Comparison of ENCODE assay signal across 2 cellular contexts in the genomic region with DNA sequence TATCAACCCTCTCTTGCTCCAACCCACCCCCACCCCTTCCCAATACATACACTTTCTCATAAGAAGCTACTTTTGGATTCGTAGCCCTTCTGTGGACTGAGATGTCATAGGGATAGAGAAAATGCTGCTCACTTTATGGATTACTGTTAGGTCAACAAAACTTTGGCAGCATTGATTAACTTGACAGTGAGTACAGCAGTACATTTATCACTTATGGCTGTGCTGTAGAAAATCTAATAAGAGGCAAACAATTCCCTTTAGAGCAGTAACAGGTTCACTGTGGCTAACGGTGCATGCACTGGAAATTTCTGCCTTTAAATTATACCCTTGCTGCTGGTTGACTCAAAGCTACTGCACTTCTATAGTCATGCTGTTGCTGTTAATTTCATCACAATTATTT.
TF ChIP-seq lines count a peak whose summit lies in the region.

No MANE protein-coding gene starts in this region.

TF ChIP-seq in HEK293, 187 proteins besides CTCF, POLR2A, EP300 and RAD21:
- no peak for TF ChIP-seq GLI2 (tag by site-specific recombination; IDR thresholded peaks at IDR 0.05; ENCODE audit: borderline replicate concordance, low read depth)
- TF ChIP-seq, protein P1, sequence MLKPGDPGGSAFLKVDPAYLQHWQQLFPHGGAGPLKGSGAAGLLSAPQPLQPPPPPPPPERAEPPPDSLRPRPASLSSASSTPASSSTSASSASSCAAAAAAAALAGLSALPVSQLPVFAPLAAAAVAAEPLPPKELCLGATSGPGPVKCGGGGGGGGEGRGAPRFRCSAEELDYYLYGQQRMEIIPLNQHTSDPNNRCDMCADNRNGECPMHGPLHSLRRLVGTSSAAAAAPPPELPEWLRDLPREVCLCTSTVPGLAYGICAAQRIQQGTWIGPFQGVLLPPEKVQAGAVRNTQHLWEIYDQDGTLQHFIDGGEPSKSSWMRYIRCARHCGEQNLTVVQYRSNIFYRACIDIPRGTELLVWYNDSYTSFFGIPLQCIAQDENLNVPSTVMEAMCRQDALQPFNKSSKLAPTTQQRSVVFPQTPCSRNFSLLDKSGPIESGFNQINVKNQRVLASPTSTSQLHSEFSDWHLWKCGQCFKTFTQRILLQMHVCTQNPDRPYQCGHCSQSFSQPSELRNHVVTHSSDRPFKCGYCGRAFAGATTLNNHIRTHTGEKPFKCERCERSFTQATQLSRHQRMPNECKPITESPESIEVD (tag by site-specific recombination; IDR thresholded peaks at IDR 0.05): 0 out of 2 replicates have a peak, but pooled peaks have one; percentile 7

TF ChIP-seq in HepG2, 621 proteins besides CTCF, POLR2A, EP300 and RAD21:
- TF ChIP-seq, protein P2, sequence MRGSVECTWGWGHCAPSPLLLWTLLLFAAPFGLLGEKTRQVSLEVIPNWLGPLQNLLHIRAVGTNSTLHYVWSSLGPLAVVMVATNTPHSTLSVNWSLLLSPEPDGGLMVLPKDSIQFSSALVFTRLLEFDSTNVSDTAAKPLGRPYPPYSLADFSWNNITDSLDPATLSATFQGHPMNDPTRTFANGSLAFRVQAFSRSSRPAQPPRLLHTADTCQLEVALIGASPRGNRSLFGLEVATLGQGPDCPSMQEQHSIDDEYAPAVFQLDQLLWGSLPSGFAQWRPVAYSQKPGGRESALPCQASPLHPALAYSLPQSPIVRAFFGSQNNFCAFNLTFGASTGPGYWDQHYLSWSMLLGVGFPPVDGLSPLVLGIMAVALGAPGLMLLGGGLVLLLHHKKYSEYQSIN (CRISPR knock-in tag; IDR thresholded peaks at IDR 0.05; ENCODE audit: borderline replicate concordance): no peak
- TF ChIP-seq, protein P3, sequence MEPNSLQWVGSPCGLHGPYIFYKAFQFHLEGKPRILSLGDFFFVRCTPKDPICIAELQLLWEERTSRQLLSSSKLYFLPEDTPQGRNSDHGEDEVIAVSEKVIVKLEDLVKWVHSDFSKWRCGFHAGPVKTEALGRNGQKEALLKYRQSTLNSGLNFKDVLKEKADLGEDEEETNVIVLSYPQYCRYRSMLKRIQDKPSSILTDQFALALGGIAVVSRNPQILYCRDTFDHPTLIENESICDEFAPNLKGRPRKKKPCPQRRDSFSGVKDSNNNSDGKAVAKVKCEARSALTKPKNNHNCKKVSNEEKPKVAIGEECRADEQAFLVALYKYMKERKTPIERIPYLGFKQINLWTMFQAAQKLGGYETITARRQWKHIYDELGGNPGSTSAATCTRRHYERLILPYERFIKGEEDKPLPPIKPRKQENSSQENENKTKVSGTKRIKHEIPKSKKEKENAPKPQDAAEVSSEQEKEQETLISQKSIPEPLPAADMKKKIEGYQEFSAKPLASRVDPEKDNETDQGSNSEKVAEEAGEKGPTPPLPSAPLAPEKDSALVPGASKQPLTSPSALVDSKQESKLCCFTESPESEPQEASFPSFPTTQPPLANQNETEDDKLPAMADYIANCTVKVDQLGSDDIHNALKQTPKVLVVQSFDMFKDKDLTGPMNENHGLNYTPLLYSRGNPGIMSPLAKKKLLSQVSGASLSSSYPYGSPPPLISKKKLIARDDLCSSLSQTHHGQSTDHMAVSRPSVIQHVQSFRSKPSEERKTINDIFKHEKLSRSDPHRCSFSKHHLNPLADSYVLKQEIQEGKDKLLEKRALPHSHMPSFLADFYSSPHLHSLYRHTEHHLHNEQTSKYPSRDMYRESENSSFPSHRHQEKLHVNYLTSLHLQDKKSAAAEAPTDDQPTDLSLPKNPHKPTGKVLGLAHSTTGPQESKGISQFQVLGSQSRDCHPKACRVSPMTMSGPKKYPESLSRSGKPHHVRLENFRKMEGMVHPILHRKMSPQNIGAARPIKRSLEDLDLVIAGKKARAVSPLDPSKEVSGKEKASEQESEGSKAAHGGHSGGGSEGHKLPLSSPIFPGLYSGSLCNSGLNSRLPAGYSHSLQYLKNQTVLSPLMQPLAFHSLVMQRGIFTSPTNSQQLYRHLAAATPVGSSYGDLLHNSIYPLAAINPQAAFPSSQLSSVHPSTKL (CRISPR knock-in tag; IDR thresholded peaks at IDR 0.05): no peak
- TF ChIP-seq, protein P4, sequence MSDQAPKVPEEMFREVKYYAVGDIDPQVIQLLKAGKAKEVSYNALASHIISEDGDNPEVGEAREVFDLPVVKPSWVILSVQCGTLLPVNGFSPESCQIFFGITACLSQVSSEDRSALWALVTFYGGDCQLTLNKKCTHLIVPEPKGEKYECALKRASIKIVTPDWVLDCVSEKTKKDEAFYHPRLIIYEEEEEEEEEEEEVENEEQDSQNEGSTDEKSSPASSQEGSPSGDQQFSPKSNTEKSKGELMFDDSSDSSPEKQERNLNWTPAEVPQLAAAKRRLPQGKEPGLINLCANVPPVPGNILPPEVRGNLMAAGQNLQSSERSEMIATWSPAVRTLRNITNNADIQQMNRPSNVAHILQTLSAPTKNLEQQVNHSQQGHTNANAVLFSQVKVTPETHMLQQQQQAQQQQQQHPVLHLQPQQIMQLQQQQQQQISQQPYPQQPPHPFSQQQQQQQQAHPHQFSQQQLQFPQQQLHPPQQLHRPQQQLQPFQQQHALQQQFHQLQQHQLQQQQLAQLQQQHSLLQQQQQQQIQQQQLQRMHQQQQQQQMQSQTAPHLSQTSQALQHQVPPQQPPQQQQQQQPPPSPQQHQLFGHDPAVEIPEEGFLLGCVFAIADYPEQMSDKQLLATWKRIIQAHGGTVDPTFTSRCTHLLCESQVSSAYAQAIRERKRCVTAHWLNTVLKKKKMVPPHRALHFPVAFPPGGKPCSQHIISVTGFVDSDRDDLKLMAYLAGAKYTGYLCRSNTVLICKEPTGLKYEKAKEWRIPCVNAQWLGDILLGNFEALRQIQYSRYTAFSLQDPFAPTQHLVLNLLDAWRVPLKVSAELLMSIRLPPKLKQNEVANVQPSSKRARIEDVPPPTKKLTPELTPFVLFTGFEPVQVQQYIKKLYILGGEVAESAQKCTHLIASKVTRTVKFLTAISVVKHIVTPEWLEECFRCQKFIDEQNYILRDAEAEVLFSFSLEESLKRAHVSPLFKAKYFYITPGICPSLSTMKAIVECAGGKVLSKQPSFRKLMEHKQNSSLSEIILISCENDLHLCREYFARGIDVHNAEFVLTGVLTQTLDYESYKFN (CRISPR knock-in tag; conservative IDR thresholded peaks at IDR 0.05): 0 out of 2 replicates have a peak, but pooled peaks have one; percentile 18
- TF ChIP-seq REPIN1 (CRISPR knock-in tag; IDR thresholded peaks at IDR 0.05; ENCODE audit: borderline replicate concordance, low read depth): no peak
